Comparison of ENCODE assay signal across 1 cellular context in genomic region chr5:131536849-131537448, GRCh38.
TF ChIP-seq lines count a peak whose summit lies in the region.

No MANE protein-coding gene starts in this region.

TF ChIP-seq in GM12878, 131 proteins besides CTCF, POLR2A, EP300 and RAD21 (continued from another document):
- no peak for TF ChIP-seq ATF3 (IDR thresholded peaks at IDR 0.05; ENCODE audit: borderline replicate concordance, extremely low read depth, low read depth, low read length)
- TF ChIP-seq TBL1XR1 (IDR thresholded peaks at IDR 0.05; ENCODE audit: low read depth, low read length), result no peak
- TF ChIP-seq SUPT20H (IDR thresholded peaks at IDR 0.05; ENCODE audit: borderline replicate concordance, control insufficient read depth, low read depth, low read length), result no peak
- no peak for TF ChIP-seq YY1 (IDR thresholded peaks at IDR 0.05; ENCODE audit: low read depth, low read length)
- no peak for TF ChIP-seq ZNF217 (IDR thresholded peaks at IDR 0.05)
- TF ChIP-seq BCL11A (IDR thresholded peaks at IDR 0.05; ENCODE audit: low read depth, low read length), result no peak
- no peak for TF ChIP-seq BACH1 (IDR thresholded peaks at IDR 0.05; ENCODE audit: borderline replicate concordance)
- no peak for TF ChIP-seq BHLHE40 (IDR thresholded peaks at IDR 0.05; ENCODE audit: borderline replicate concordance in 1 of 2, low read depth in 2 of 2, low read length in 1 of 2)
TF ChIP-seq in GM12878: peak in this region for 0.
